ENCODE assay signal across 19 cellular contexts in genomic region chr4:137676357-137676998, GRCh38.
DNase-seq lines count a peak whose midpoint lies in the region; ATAC-seq and TF ChIP-seq lines count a peak whose summit lies in the region.
"Had no signal": no experiment of that assay in that cellular context is flagged by ENCODE, and none has a peak within 500 bp of the region (broad histone marks: within the 10 kb centered on the region; RNA-seq: fewer than 3 reads in every experiment).

No MANE protein-coding gene starts in this region.

- no peaks in the 10 kb centered on the region for H3K27me3 ChIP-seq in mammary epithelial cell (ENCODE audit: insufficient read depth, low read length)
- H3K27me3 ChIP-seq: MG63 had no signal

- ATAC-seq in HG03064 (IDR thresholded peaks at IDR 0.05; ENCODE audit: low read depth, unreplicated experiment) (peak; percentile 56), HG03469 (IDR thresholded peaks at IDR 0.05; ENCODE audit: unreplicated experiment) (no peak)
- ATAC-seq: A549 had no signal

- TF ChIP-seq CTCF in MCF 10A (IDR thresholded peaks at IDR 0.05; ENCODE audit: unreplicated experiment), result no peak
- no peak for TF ChIP-seq CTCF in mammary epithelial cell (conservative IDR thresholded peaks at IDR 0.05 in 1 of 2, IDR thresholded peaks at IDR 0.05 in 1 of 2; ENCODE audit: extremely low read depth in 1 of 2, insufficient read depth in 1 of 2, low read depth in 1 of 2, low read length in 2 of 2)

- H3K27ac ChIP-seq in mammary epithelial cell (ENCODE audit: insufficient read depth, low read depth, low read length), result no peak overlapping the region
- H3K27ac ChIP-seq: A549, HL-60, KMS-11 had no signal

- in situ Hi-C loops in mammary epithelial cell (cut with MboI; ENCODE audit: low sequenced_read_pairs in 2 of 2), result no loop called here

- H3K4me1 ChIP-seq in mammary epithelial cell (ENCODE audit: insufficient read depth, low read length), result no peaks in the 10 kb centered on the region
- H3K4me1 ChIP-seq: A549 had no signal

- H3K4me3 Mint-ChIP-seq in MCF 10A (ENCODE audit: unreplicated experiment), result no peak overlapping the region
- H3K4me3 Mint-ChIP-seq: T-helper 2 cell treated with Interferon-gamma antibody and Interleukin-4, amounts not matched to agents 5 μg/mL and 100 μg/mL, for 36 hours had no signal

- no peaks in the 10 kb centered on the region for H3K36me3 Mint-ChIP-seq in MCF 10A (ENCODE audit: insufficient read depth, unreplicated experiment)

- no peaks in the 10 kb centered on the region for H3K27me3 Mint-ChIP-seq in MCF 10A (ENCODE audit: insufficient read depth, unreplicated experiment)

- no peaks in the 10 kb centered on the region for H3K36me3 ChIP-seq in mammary epithelial cell (ENCODE audit: insufficient read depth, low read length)
- H3K36me3 ChIP-seq: MG63 had no signal

- no peaks in the 10 kb centered on the region for H3K9me3 ChIP-seq in mammary epithelial cell (replicated peaks; ENCODE audit: insufficient read depth, low read length)
- H3K9me3 ChIP-seq: A549, MG63 had no signal

- intact Hi-C loops in MCF 10A (cut with micrococcal nuclease), result no loop called here
- intact Hi-C loops in mammary epithelial cell (cut with micrococcal nuclease), result no loop called here

- no peak overlapping the region for H2AFZ ChIP-seq in mammary epithelial cell (ENCODE audit: low read depth, low read length)

- BruUV-seq in MCF 10A (replicated peaks; lab: Mats Ljungman, UMichigan) (no TSS peak), mammary epithelial cell (replicated peaks; lab: Mats Ljungman, UMichigan) (no TSS peak)

- H3K9ac ChIP-seq in mammary epithelial cell (ENCODE audit: insufficient read depth, low read length), result no peak overlapping the region
- H3K9ac ChIP-seq: KMS-11 had no signal

- 96% methylated on average over 1 of the region's 1 CpG for WGBS in mammary epithelial cell (ENCODE audit: low coverage, missing lambda C conversion rate)

- no peaks in the 10 kb centered on the region for H3K79me2 ChIP-seq in mammary epithelial cell (ENCODE audit: insufficient read depth, low read length)

- dilution Hi-C loops in mammary epithelial cell (cut with HindIII; ENCODE audit: low sequenced_read_pairs), result no loop called here

- no peaks in the 10 kb centered on the region for H3K9me3 Mint-ChIP-seq in MCF 10A (ENCODE audit: unreplicated experiment)

- CTCF ChIA-PET in MCF 10A (lab: Yijun Ruan, JAX) (no interaction called here), mammary epithelial cell (lab: Charles Lee; ENCODE audit: low non-redundant PET) (no interaction called here)

- H3K27ac Mint-ChIP-seq in MCF 10A (ENCODE audit: low read depth, unreplicated experiment), result peak overlapping the region; percentile 20
- H3K27ac Mint-ChIP-seq: T-helper 2 cell treated with Interferon-gamma antibody and Interleukin-4, amounts not matched to agents 5 μg/mL and 100 μg/mL, for 36 hours had no signal

- H3K4me3 ChIP-seq in mammary epithelial cell (replicated peaks in 1 of 3; ENCODE audit: insufficient read depth in 1 of 3, low read depth in 2 of 3, low read length in 3 of 3), result no peak overlapping the region
- H3K4me3 ChIP-seq: A549, MG63 had no signal

- no peak overlapping the region for H3K4me2 ChIP-seq in mammary epithelial cell (ENCODE audit: insufficient read depth, low read depth, low read length)
- H3K4me2 ChIP-seq: A549, KMS-11 had no signal

- peaks cover 7% of the 10 kb centered on the region for H3K4me1 Mint-ChIP-seq in MCF 10A (ENCODE audit: insufficient read depth, unreplicated experiment)

- DNase-seq in MCF 10A (ENCODE audit: unreplicated experiment) (no peak), mammary epithelial cell (no peak), NCI-H69 (lab: John Stamatoyannopoulos, UW) (peak; percentile 23), HUDEP-2 (lab: John Stamatoyannopoulos, UW; ENCODE audit: unreplicated experiment in 76 of 76) (no peak), NOMO-1 treated with DMSO at 0.1 percent for 48 hours (lab: John Stamatoyannopoulos, UW; ENCODE audit: unreplicated experiment) (no peak)
- DNase-seq: DMS79, MG63, NCI-H1105, NCI-H1694 treated with DMSO at 0.1 percent for 48 hours, NCI-H2171, NCI-H446 treated with DMSO at 0.1 percent for 48 hours, SIG-M5, SW 1271 had no signal

- no peaks in the 10 kb centered on the region for H4K20me1 ChIP-seq in mammary epithelial cell (ENCODE audit: insufficient read depth, low read length)

- POLR2A ChIA-PET in MCF 10A (lab: Yijun Ruan, JAX), result no interaction called here
